ENCODE assay signal across 15 cellular contexts in the genomic region with DNA sequence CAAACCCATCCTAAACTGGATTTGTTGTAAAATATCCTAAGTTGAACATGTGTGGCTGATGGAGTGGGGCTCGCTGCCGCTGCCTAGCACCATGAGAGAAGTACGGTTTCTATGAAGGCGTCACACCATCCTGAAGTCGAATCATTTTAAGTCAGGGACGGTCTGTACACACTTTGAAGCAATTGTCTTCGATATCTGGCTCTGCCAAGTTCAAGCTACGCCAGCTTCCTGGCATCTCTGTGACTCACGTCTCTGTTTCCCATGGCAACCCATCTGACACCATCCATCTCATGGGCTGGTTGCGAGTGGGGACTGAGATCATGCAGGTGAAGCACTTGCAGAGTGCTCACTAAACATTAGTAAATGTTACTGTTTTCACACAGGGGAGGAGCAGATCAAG.
DNase-seq lines count a peak whose midpoint lies in the region; ATAC-seq and TF ChIP-seq lines count a peak whose summit lies in the region.
"Had no signal": no experiment of that assay in that cellular context is flagged by ENCODE, and none has a peak within 500 bp of the region (broad histone marks: within the 10 kb centered on the region; RNA-seq: fewer than 3 reads in every experiment).

No MANE protein-coding gene starts in this region.

- ATAC-seq in SK-N-SH treated with all-trans-retinoic acid at 6 μM for 48 hours (peak; percentile 43; the same call in 2 of the 3 replicates), GM23338 (no peak)
- ATAC-seq: activated CD8-positive, alpha-beta T cell treated with anti-CD3 and anti-CD28 coated beads, Interleukin-2, amount 10 ng/mL, durations not matched to agents 7 days and 5 days; psoas muscle had no signal

- no peaks in the 10 kb centered on the region for H4K20me1 ChIP-seq in GM23338 (replicated peaks; ENCODE audit: insufficient read depth)

- no peaks in the 10 kb centered on the region for H3K4me1 Mint-ChIP-seq in glutamatergic neuron (ENCODE audit: low read depth, unreplicated experiment)
- peaks cover 10% of the 10 kb centered on the region for H3K4me1 Mint-ChIP-seq in Caco-2 (ENCODE audit: low read depth, unreplicated experiment)
- H3K4me1 Mint-ChIP-seq in GM23338: peaks cover 6% of the 10 kb centered on the region
- H3K4me1 Mint-ChIP-seq: B cell had no signal

- no peak overlapping the region for H3K4me2 ChIP-seq in GM23338

- H3K4me3 ChIP-seq in Caco-2 (ENCODE audit: low read depth, low read length) (no peak overlapping the region), GM23338 (no peak overlapping the region)
- H3K4me3 ChIP-seq: psoas muscle had no signal

- DNase-seq in Caki2 (ENCODE audit: low read depth) (peak; percentile 19), NCI-H2029 (lab: John Stamatoyannopoulos, UW) (peak; percentile 97), kidney glomerular epithelial cell (lab: John Stamatoyannopoulos, UW) (peak; percentile 92), ureter (ENCODE audit: low spot score) (no peak), glutamatergic neuron (no peak), Caco-2 (no peak), GM23338 (ENCODE audit: low spot score) (no peak)
- DNase-seq: activated CD8-positive, alpha-beta T cell treated with anti-CD3 and anti-CD28 coated beads, Interleukin-2, amount 10 ng/mL, durations not matched to agents 7 days and 5 days; NCI-H2227 treated with DMSO at 0.1 percent for 48 hours; psoas muscle; stimulated activated CD4-positive, alpha-beta T cell treated with anti-CD3 and anti-CD28 coated beads, Interleukin-4, amount 100 ng/mL, for 1 hour; stimulated activated naive CD4-positive, alpha-beta T cell had no signal

- CTCF ChIA-PET in Caco-2 (lab: Charles Lee): no interaction called here

- TF ChIP-seq CTCF in glutamatergic neuron (IDR thresholded peaks at IDR 0.05; ENCODE audit: partially characterized antibody, unreplicated experiment) (no peak), Caco-2 (IDR thresholded peaks at IDR 0.05; ENCODE audit: insufficient read depth in 1 of 2, low read depth in 1 of 2, low read length in 1 of 2, severe bottlenecking in 1 of 2, unreplicated experiment in 1 of 2) (no peak), GM23338 (conservative IDR thresholded peaks at IDR 0.05; ENCODE audit: low read depth in 2 of 2) (no peak)

- H3F3A ChIP-seq in GM23338 (replicated peaks; ENCODE audit: low read depth): no peaks in the 10 kb centered on the region

- H3K27ac Mint-ChIP-seq in glutamatergic neuron (ENCODE audit: unreplicated experiment): no peak overlapping the region
- no peak overlapping the region for H3K27ac Mint-ChIP-seq in Caco-2 (ENCODE audit: unreplicated experiment)
- H3K27ac Mint-ChIP-seq in GM23338: no peak overlapping the region
- H3K27ac Mint-ChIP-seq: activated CD8-positive, alpha-beta T cell treated with anti-CD3 and anti-CD28 coated beads, Interleukin-2, amount 10 ng/mL, durations not matched to agents 7 days and 5 days; B cell; mesothelial cell of epicardium had no signal

- H3K36me3 Mint-ChIP-seq in glutamatergic neuron (ENCODE audit: unreplicated experiment) (peaks cover 6% of the 10 kb centered on the region), Caco-2 (ENCODE audit: insufficient read depth, unreplicated experiment) (peaks cover 5% of the 10 kb centered on the region), GM23338 (ENCODE audit: low read depth) (no peaks in the 10 kb centered on the region; the same call in 2 of the 3 replicates)
- H3K36me3 Mint-ChIP-seq: mesothelial cell of epicardium had no signal

- no peak overlapping the region for H2AFZ ChIP-seq in GM23338

- no peak overlapping the region for H3K4me3 Mint-ChIP-seq in glutamatergic neuron (ENCODE audit: unreplicated experiment)
- H3K4me3 Mint-ChIP-seq in Caco-2 (ENCODE audit: unreplicated experiment): no peak overlapping the region
- H3K4me3 Mint-ChIP-seq in GM23338: no peak overlapping the region
- H3K4me3 Mint-ChIP-seq: activated CD8-positive, alpha-beta T cell treated with anti-CD3 and anti-CD28 coated beads, Interleukin-2, amount 10 ng/mL, durations not matched to agents 7 days and 5 days; B cell; mesothelial cell of epicardium had no signal

- in situ Hi-C loops in Caki2 (cut with HindIII; ENCODE audit: low pct_unique_long_range_greater_than_20kb, low sequenced_read_pairs): no loop called here

- H3K9me2 ChIP-seq in GM23338 (ENCODE audit: insufficient read depth): peaks cover 7% of the 10 kb centered on the region

- H3K27me3 ChIP-seq in Caco-2 (replicated peaks; ENCODE audit: control insufficient read depth, insufficient read depth, low read length) (no peaks in the 10 kb centered on the region), GM23338 (ENCODE audit: insufficient read depth) (no peaks in the 10 kb centered on the region)

- no peak overlapping the region for H3K27ac ChIP-seq in GM23338 (ENCODE audit: low read depth)
- H3K27ac ChIP-seq: psoas muscle had no signal

- H3K36me3 ChIP-seq in Caco-2 (ENCODE audit: control insufficient read depth, insufficient read depth, low read length): no peaks in the 10 kb centered on the region
- no peaks in the 10 kb centered on the region for H3K36me3 ChIP-seq in GM23338 (ENCODE audit: insufficient read depth)

- H3K9me3 Mint-ChIP-seq in glutamatergic neuron (ENCODE audit: unreplicated experiment) (no peaks in the 10 kb centered on the region), Caco-2 (ENCODE audit: unreplicated experiment) (peaks cover 9% of the 10 kb centered on the region), GM23338 (no peaks in the 10 kb centered on the region)
- H3K9me3 Mint-ChIP-seq: mesothelial cell of epicardium had no signal

- H3K27me3 Mint-ChIP-seq in glutamatergic neuron (ENCODE audit: unreplicated experiment) (no peaks in the 10 kb centered on the region), Caco-2 (ENCODE audit: insufficient read depth, unreplicated experiment) (no peaks in the 10 kb centered on the region), GM23338 (ENCODE audit: insufficient read depth, low read depth, poor library complexity) (peaks cover 2% of the 10 kb centered on the region)

- intact Hi-C loops in Caco-2 (cut with micrococcal nuclease; ENCODE audit: unreplicated experiment): no loop called here

- POLR2A ChIA-PET in Caco-2 (lab: Charles Lee): no interaction called here

- no TSS peak for BruUV-seq in Caco-2 (replicated peaks; lab: Mats Ljungman, UMichigan)

- H3K4me1 ChIP-seq in Caco-2 (peaks cover 10% of the 10 kb centered on the region), GM23338 (ENCODE audit: insufficient read depth) (no peaks in the 10 kb centered on the region)
- H3K4me1 ChIP-seq: psoas muscle had no signal

- H3K9me3 ChIP-seq in Caco-2: no peaks in the 10 kb centered on the region
- H3K9me3 ChIP-seq: psoas muscle had no signal

- no peaks in the 10 kb centered on the region for H3K79me2 ChIP-seq in GM23338 (replicated peaks; ENCODE audit: insufficient read depth)

TF ChIP-seq in SK-N-SH treated with all-trans-retinoic acid at 6 μM for 48 hours, 23 proteins besides CTCF, POLR2A, EP300 and RAD21 (continues in another document):
- TF ChIP-seq, protein P1, sequence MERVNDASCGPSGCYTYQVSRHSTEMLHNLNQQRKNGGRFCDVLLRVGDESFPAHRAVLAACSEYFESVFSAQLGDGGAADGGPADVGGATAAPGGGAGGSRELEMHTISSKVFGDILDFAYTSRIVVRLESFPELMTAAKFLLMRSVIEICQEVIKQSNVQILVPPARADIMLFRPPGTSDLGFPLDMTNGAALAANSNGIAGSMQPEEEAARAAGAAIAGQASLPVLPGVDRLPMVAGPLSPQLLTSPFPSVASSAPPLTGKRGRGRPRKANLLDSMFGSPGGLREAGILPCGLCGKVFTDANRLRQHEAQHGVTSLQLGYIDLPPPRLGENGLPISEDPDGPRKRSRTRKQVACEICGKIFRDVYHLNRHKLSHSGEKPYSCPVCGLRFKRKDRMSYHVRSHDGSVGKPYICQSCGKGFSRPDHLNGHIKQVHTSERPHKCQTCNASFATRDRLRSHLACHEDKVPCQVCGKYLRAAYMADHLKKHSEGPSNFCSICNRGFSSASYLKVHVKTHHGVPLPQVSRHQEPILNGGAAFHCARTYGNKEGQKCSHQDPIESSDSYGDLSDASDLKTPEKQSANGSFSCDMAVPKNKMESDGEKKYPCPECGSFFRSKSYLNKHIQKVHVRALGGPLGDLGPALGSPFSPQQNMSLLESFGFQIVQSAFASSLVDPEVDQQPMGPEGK (CRISPR knock-in tag; IDR thresholded peaks at IDR 0.05; ENCODE audit: borderline replicate concordance): no peak
- no peak for TF ChIP-seq TOX (CRISPR knock-in tag; IDR thresholded peaks at IDR 0.05; ENCODE audit: borderline replicate concordance)
- TF ChIP-seq SNAI2 (CRISPR knock-in tag; IDR thresholded peaks at IDR 0.05): no peak
- no peak for TF ChIP-seq TCF4 (CRISPR knock-in tag; IDR thresholded peaks at IDR 0.05; ENCODE audit: borderline replicate concordance)

TF ChIP-seq in GM23338, 12 proteins besides CTCF, POLR2A, EP300 and RAD21 (continues in another document):
- TF ChIP-seq EZH2phosphoT487 (IDR thresholded peaks at IDR 0.05; ENCODE audit: unreplicated experiment) (no peak), ZNF114 (CRISPR knock-in tag; IDR thresholded peaks at IDR 0.05) (no peak), CREB1 (CRISPR knock-in tag; IDR thresholded peaks at IDR 0.05; ENCODE audit: low read depth) (no peak), ZNF331 (CRISPR knock-in tag; IDR thresholded peaks at IDR 0.05; ENCODE audit: low read depth) (no peak)

Comparison
In these comparisons a context has a peak if more than half of its experiments do, and no peak if none do; other contexts are left out.
1. DNase-seq: peak in Caki2 (single experiment), NCI-H2029 (single experiment) and kidney glomerular epithelial cell (single experiment); none in ureter (single experiment), glutamatergic neuron (single experiment), Caco-2 (0 of 2) and GM23338 (single experiment).